In genomic region chr10:59240581-59241183, GRCh38 we compare ENCODE assay signal across 9 cellular contexts.
DNase-seq lines count a peak whose midpoint lies in the region; ATAC-seq, FAIRE-seq and TF ChIP-seq lines count a peak whose summit lies in the region.
"Had no signal": no experiment of that assay in that cellular context is flagged by ENCODE, and none has a peak within 500 bp of the region (broad histone marks: within the 10 kb centered on the region; RNA-seq: fewer than 3 reads in every experiment).

No MANE protein-coding gene starts in this region.

- intact Hi-C loops in K562 (cut with micrococcal nuclease) (loop anchor here (1.0 to 10.0 kb wide), 2 partner anchors 382 to 784 kb away; no protein-coding TSS in a partner anchor), HepG2 (cut with micrococcal nuclease; ENCODE audit: unreplicated experiment) (loop anchor here (1.0 to 10.0 kb wide), 6 partner anchors 227 to 584 kb away; no protein-coding TSS in a partner anchor)

- H3K9me3 ChIP-seq in K562 (replicated peaks; ENCODE audit: control insufficient read depth, insufficient read depth, low read depth, low read length) (no peaks in the 10 kb centered on the region), HepG2 (ENCODE audit: low read length) (no peaks in the 10 kb centered on the region)

- TF ChIP-seq POLR2A in NB4 (IDR thresholded peaks at IDR 0.05; ENCODE audit: extremely low read depth, insufficient read length) (no peak), K562 (conservative IDR thresholded peaks at IDR 0.05) (no peak), HepG2 (IDR thresholded peaks at IDR 0.05; ENCODE audit: insufficient read depth in 1 of 2, low read depth in 2 of 2, low read length in 2 of 2) (no peak)

- in situ Hi-C loops in K562 (cut with MboI) (no loop called here), HepG2 (cut with HindIII; ENCODE audit: extremely low pct_ligation_motif_present, low pct_unique_long_range_greater_than_20kb) (no loop called here)

- H3K79me2 ChIP-seq in K562 (ENCODE audit: control insufficient read depth, insufficient read depth, low read length) (no peaks in the 10 kb centered on the region), HepG2 (ENCODE audit: insufficient read depth, low read length) (peaks cover 2% of the 10 kb centered on the region)

- peak; percentile 35 to 71 for TF ChIP-seq RAD21 in K562 (CRISPR knock-in tag; conservative IDR thresholded peaks at IDR 0.05 in 1 of 2, IDR thresholded peaks at IDR 0.05 in 1 of 2)
- TF ChIP-seq RAD21 in HepG2 (CRISPR knock-in tag; IDR thresholded peaks at IDR 0.05) = no peak

- TF ChIP-seq CTCF in NB4 (IDR thresholded peaks at IDR 0.05; ENCODE audit: low read depth, low read length) = peak; percentile 29
- TF ChIP-seq CTCF in K562 (IDR thresholded peaks at IDR 0.05 in 2 of 3, conservative IDR thresholded peaks at IDR 0.05 in 1 of 3; ENCODE audit: insufficient read depth in 2 of 3, low read depth in 1 of 3, low read length in 3 of 3) = peak; percentile 27 to 63 (median 42); a peak in 5 of 6 replicates
- TF ChIP-seq CTCF in HepG2 (CRISPR knock-in tag; IDR thresholded peaks at IDR 0.05) = peak; percentile 53

- DNase-seq in NCI-H510A treated with DMSO at 0.1 percent for 48 hours (lab: John Stamatoyannopoulos, UW) (peak; percentile 44), NCI-H510A (lab: John Stamatoyannopoulos, UW) (no peak), NB4 (ENCODE audit: low read depth) (peak; percentile 47), K562 (ENCODE audit: extremely low read depth in 1 of 4, low spot score in 3 of 4) (peak; percentile 25 to 59 (median 46)), HepG2 (ENCODE audit: low spot score) (peak; percentile 25), germinal center (ENCODE audit: low spot score) (no peak)
- no peak for DNase-seq in activated naive CD4-positive, alpha-beta T cell treated with Interleukin-2 at 50 U/mL for 16 hours

- no peak for ATAC-seq in K562
- no peak for ATAC-seq in HepG2
- no peak for ATAC-seq in GM18870 (IDR thresholded peaks at IDR 0.05; ENCODE audit: unreplicated experiment)
- ATAC-seq: activated T-cell treated with anti-CD3 and anti-CD28 coated beads, Interleukin-2, amount 50 U/mL, for 72 hours had no signal

- H3K9me1 ChIP-seq in K562 (ENCODE audit: control insufficient read depth, insufficient read depth, low read length) = no peaks in the 10 kb centered on the region

- H4K20me1 ChIP-seq in K562 (replicated peaks; ENCODE audit: control insufficient read depth, insufficient read depth, low read length) = no peaks in the 10 kb centered on the region
- H4K20me1 ChIP-seq in HepG2 (ENCODE audit: insufficient read depth, low read length) = no peaks in the 10 kb centered on the region; the same call in 1 of the 2 replicates

- H3K4me2 ChIP-seq in K562 (ENCODE audit: insufficient read depth, low read length) = no peak overlapping the region
- no peak overlapping the region for H3K4me2 ChIP-seq in HepG2 (ENCODE audit: low read depth, low read length)

- H3K4me3 ChIP-seq in NB4 (ENCODE audit: low read depth, low read length) = no peak overlapping the region
- no peak overlapping the region for H3K4me3 ChIP-seq in K562
- H3K4me3 ChIP-seq in HepG2 (replicated peaks in 1 of 3; ENCODE audit: insufficient read depth in 1 of 3, low read depth in 2 of 3, low read length in 3 of 3) = no peak overlapping the region

- whole genome bisulfite sequencing in K562 (ENCODE audit: insufficient coverage, low coverage, missing lambda C conversion rate) = 6% methylated on average over 2 of the region's 2 CpGs
- 97% methylated on average over 2 of the region's 2 CpGs for WGBS in HepG2 (ENCODE audit: low lambda C conversion rate)

- peak; percentile 11 for FAIRE-seq in K562 (lab: Jason Lieb, UNC)
- FAIRE-seq in HepG2 (lab: Jason Lieb, UNC) = no peak

- POLR2A ChIA-PET in K562 (lab: Yijun Ruan, JAX) = no interaction called here
- POLR2A ChIA-PET in HepG2 (lab: Yijun Ruan, JAX) = no interaction called here

- H3K36me3 ChIP-seq in K562 (ENCODE audit: control insufficient read depth, insufficient read depth, low read length) = no peaks in the 10 kb centered on the region
- peaks cover 22 to 83% of the 10 kb centered on the region in 2 experiments for H3K36me3 ChIP-seq in HepG2 (replicated peaks in 1 of 2; ENCODE audit: control insufficient read depth in 1 of 2, insufficient read depth in 2 of 2, low read length in 2 of 2)

- no peak overlapping the region for H3K27ac ChIP-seq in K562 (ENCODE audit: extremely low read depth, low read depth, low read length)
- no peak overlapping the region for H3K27ac ChIP-seq in HepG2 (ENCODE audit: extremely low read length, insufficient read depth, low read length)

- H2AFZ ChIP-seq in K562 (ENCODE audit: low read depth, low read length) = no peak overlapping the region
- no peak overlapping the region for H2AFZ ChIP-seq in HepG2 (ENCODE audit: low read length)

- no peaks in the 10 kb centered on the region for H3K4me1 ChIP-seq in K562 (replicated peaks in 1 of 2; ENCODE audit: control insufficient read depth in 2 of 2, insufficient read depth in 2 of 2, low read length in 2 of 2)
- H3K4me1 ChIP-seq in HepG2 (ENCODE audit: insufficient read depth, low read length) = no peaks in the 10 kb centered on the region

- H3K9ac ChIP-seq in K562 (ENCODE audit: insufficient read depth in 1 of 2, low read depth in 2 of 2, low read length in 2 of 2) = no peak overlapping the region
- no peak overlapping the region for H3K9ac ChIP-seq in HepG2 (ENCODE audit: insufficient read depth, low read depth, low read length)

- BruUV-seq in K562 (replicated peaks; lab: Mats Ljungman, UMichigan) (no TSS peak), HepG2 (replicated peaks; lab: Mats Ljungman, UMichigan) (no TSS peak)

- no peak for TF ChIP-seq EP300 in K562 (IDR thresholded peaks at IDR 0.05; ENCODE audit: low read length)
- no peak for TF ChIP-seq EP300 in HepG2 (IDR thresholded peaks at IDR 0.05; ENCODE audit: low read depth in 2 of 2, low read length in 2 of 2)
- no peak for TF ChIP-seq EP300 in HepG2 (CRISPR knock-in tag; IDR thresholded peaks at IDR 0.05; ENCODE audit: borderline replicate concordance)

- no peaks in the 10 kb centered on the region for H3K27me3 ChIP-seq in K562 (ENCODE audit: control insufficient read depth in 2 of 2, insufficient read depth in 2 of 2, low read length in 2 of 2)
- no peaks in the 10 kb centered on the region for H3K27me3 ChIP-seq in HepG2 (ENCODE audit: control insufficient read depth in 1 of 2, insufficient read depth in 2 of 2, low read length in 2 of 2)

- CTCF ChIA-PET in K562 (lab: Yijun Ruan, JAX; ENCODE audit: low intra/inter-chr PET ratio) = interaction anchor here (0.9 kb wide), 1 partner anchor 340 kb away, joined by 3 read pairs; no protein-coding TSS in a partner anchor
- CTCF ChIA-PET in HepG2 (lab: Yijun Ruan, JAX; ENCODE audit: low intra/inter-chr PET ratio, low total read pairs) = interaction anchor here (0.9 to 1.0 kb wide), 2 partner anchors 288 to 382 kb away, joined by 3 to 5 read pairs; no protein-coding TSS in a partner anchor

TF ChIP-seq in K562, 482 proteins besides CTCF, POLR2A, EP300 and RAD21 (continues in another document):
- TF ChIP-seq BRCA1 (IDR thresholded peaks at IDR 0.05) (no peak), BRCA1 (CRISPR knock-in tag; IDR thresholded peaks at IDR 0.05) (no peak), RBM17 (IDR thresholded peaks at IDR 0.05; ENCODE audit: borderline replicate concordance, low read depth, low read length) (no peak), KLF13 (tag; IDR thresholded peaks at IDR 0.05; ENCODE audit: borderline replicate concordance, low read depth) (no peak), GATAD2A (IDR thresholded peaks at IDR 0.05) (no peak), PCBP2 (IDR thresholded peaks at IDR 0.05; ENCODE audit: low read depth, low read length, poor library complexity, severe bottlenecking) (no peak), PHF8 (IDR thresholded peaks at IDR 0.05; ENCODE audit: borderline replicate concordance, low read length) (no peak), SMC3 (conservative IDR thresholded peaks at IDR 0.05; ENCODE audit: insufficient read depth, low read depth, low read length) (0 out of 2 replicates have a peak, but pooled peaks have one; percentile 18)

TF ChIP-seq in HepG2, 621 proteins besides CTCF, POLR2A, EP300 and RAD21 (continues in another document):
- TF ChIP-seq CCAR2 (optimal IDR thresholded peaks at IDR 0.05; ENCODE audit: low read depth, low read length) (no peak), ZNF704 (CRISPR knock-in tag; IDR thresholded peaks at IDR 0.05; ENCODE audit: borderline replicate concordance) (no peak), ESRRA (CRISPR knock-in tag; IDR thresholded peaks at IDR 0.05; ENCODE audit: low read depth) (no peak), RARA (CRISPR knock-in tag; IDR thresholded peaks at IDR 0.05) (no peak), ZNF580 (CRISPR knock-in tag; IDR thresholded peaks at IDR 0.05; ENCODE audit: borderline replicate concordance, low read depth) (no peak)

Comparison
In these comparisons a context has a peak if more than half of its experiments do, and no peak if none do; other contexts are left out.
1. DNase-seq: peak in NCI-H510A treated with DMSO at 0.1 percent for 48 hours (single experiment), NB4 (single experiment), K562 (4 of 4) and HepG2 (single experiment); none in NCI-H510A (single experiment), germinal center (single experiment) and activated naive CD4-positive, alpha-beta T cell treated with Interleukin-2 at 50 U/mL for 16 hours (single experiment).
2. Peak in every context shown above with its lines, with median percentiles within 50 percentile points of each other: CTCF ChIP-seq.